Comparison of ENCODE assay signal across 10 cellular contexts in the genomic region with DNA sequence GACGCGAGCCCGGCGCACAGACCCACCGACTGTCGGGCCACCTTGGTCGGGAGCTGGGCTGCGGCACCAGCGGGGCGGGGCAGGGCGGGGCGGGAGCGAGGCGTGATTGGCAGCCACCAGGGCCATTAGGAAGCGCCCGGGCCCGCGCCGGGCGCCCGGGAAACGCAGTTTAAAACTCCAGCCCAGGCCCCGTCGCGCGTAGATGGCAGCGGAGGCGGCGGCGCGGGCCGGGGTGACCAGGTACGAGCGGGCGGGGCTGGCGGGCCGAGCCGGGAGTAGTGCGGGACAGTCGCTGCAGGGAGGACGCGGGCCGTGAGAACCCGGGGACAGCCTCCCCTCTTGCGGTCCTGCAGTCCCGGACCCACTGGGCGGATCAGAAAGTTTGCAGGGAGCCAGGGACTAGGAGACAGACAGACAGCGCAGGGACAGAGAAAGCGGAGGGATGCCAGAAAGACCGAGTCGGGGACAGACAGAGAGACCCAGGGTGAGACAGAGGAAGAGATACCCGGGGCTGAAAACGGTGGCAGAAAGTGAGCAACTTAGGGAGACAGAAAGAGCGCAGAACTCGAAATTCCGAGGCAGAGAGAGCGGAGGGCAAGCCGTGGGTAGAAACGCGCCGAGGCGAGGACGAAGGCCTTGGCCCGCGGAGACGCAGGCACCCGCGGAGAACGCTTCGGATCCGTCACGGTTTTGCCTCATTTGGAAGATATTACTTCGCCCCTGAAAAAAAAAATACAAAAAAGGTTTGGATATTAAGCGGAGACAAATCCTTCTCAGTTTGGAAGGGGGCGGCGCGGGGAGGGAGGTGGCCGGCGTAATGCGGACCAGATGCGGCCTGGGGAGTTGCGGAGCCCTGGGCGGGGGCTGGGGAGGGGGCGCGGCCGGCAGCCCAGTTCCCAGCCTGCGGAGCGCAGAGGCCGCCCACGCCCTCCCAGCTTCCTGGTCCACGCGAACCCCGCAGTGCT. TPM values are rescaled to one million over a fixed set of nuclear protein-coding genes. Genes with fewer than 3 reads are reported as not detected.
DNase-seq lines count a peak whose midpoint lies in the region; ATAC-seq, FAIRE-seq and TF ChIP-seq lines count a peak whose summit lies in the region.
"Had no signal": no experiment of that assay in that cellular context is flagged by ENCODE, and none has a peak within 500 bp of the region (broad histone marks: within the 10 kb centered on the region; RNA-seq: fewer than 3 reads in every experiment).

A gene (plus strand): TSS at position 199 of the 965 bp plus-strand sequence. CDS start 17,175 bp downstream, outside the sequence.

- peak within 1 kb of the TSS; percentile 89 for H3K4me3 Mint-ChIP-seq in WTC11
- peak within 1 kb of the TSS; percentile 67 for H3K4me3 Mint-ChIP-seq in osteocyte (ENCODE audit: unreplicated experiment)

- no peak for TF ChIP-seq CTCF in WTC11 (IDR thresholded peaks at IDR 0.05)
- no peak for TF ChIP-seq CTCF in fibroblast of lung (conservative IDR thresholded peaks at IDR 0.05 in 1 of 2, IDR thresholded peaks at IDR 0.05 in 1 of 2; ENCODE audit: low read depth in 1 of 2, low read length in 2 of 2)
- TF ChIP-seq CTCF in osteocyte (IDR thresholded peaks at IDR 0.05) = no peak

- ATAC-seq in WTC11 (peak; percentile 62), GM21381 (IDR thresholded peaks at IDR 0.05; ENCODE audit: unreplicated experiment) (no peak)

- no peaks in the 10 kb centered on the region for H3K79me2 ChIP-seq in fibroblast of lung (ENCODE audit: control insufficient read depth, insufficient read depth, low read length)

- H3K9me3 Mint-ChIP-seq in WTC11 = no peaks in the 10 kb centered on the region
- H3K9me3 Mint-ChIP-seq in osteocyte (ENCODE audit: unreplicated experiment) = no peaks in the 10 kb centered on the region

- H3K36me3 Mint-ChIP-seq in WTC11 = peaks cover 2% of the 10 kb centered on the region; the same call in 1 of the 2 replicates
- H3K36me3 Mint-ChIP-seq in osteocyte (ENCODE audit: unreplicated experiment) = no peaks in the 10 kb centered on the region

- no peak within 1 kb of the TSS for H3K27ac ChIP-seq in fibroblast of lung (ENCODE audit: insufficient read depth, low read length)

- H2AFZ ChIP-seq in fibroblast of lung (ENCODE audit: low read length) = no peak within 1 kb of the TSS

- CTCF ChIA-PET in WTC11 (lab: Charles Lee) = interaction anchor here (0.6 to 6.6 kb wide), 10 partner anchors 10 to 224 kb away, joined by 3 to 201 read pairs (median 8); a partner anchor contains a TSS

- H3K27me3 Mint-ChIP-seq in WTC11 (ENCODE audit: low read depth) = peaks cover 99% of the 10 kb centered on the region
- H3K27me3 Mint-ChIP-seq in osteocyte (ENCODE audit: unreplicated experiment) = peaks cover 87% of the 10 kb centered on the region

- H4K20me1 ChIP-seq in fibroblast of lung (ENCODE audit: control insufficient read depth, extremely low read depth, insufficient read depth, low read length) = peaks cover 2% of the 10 kb centered on the region

- H3K9me3 ChIP-seq in fibroblast of lung (ENCODE audit: control insufficient read depth, insufficient read depth, low read depth, low read length) = no peaks in the 10 kb centered on the region

- H3K4me1 ChIP-seq in fibroblast of lung (ENCODE audit: control insufficient read depth, extremely low read depth, insufficient read depth, low read length) = no peaks in the 10 kb centered on the region

- H3K4me2 ChIP-seq in fibroblast of lung (ENCODE audit: extremely low read depth, insufficient read depth, low read length) = peak within 1 kb of the TSS; percentile 32

- peaks cover 59% of the 10 kb centered on the region for H3K4me1 Mint-ChIP-seq in WTC11
- H3K4me1 Mint-ChIP-seq in osteocyte (ENCODE audit: unreplicated experiment) = peaks cover 14% of the 10 kb centered on the region

- DNase-seq in DMS153 treated with DMSO at 0.1 percent for 48 hours (lab: John Stamatoyannopoulos, UW; ENCODE audit: unreplicated experiment) (peak; percentile 48), HuH-7 (ENCODE audit: low spot score) (peak; percentile 97), WTC11 (ENCODE audit: low spot score) (peak; percentile 82), fibroblast of lung (ENCODE audit: low read depth in 2 of 2) (no peak), osteocyte (ENCODE audit: extremely low spot score, unreplicated experiment) (no peak), urothelium cell line (ENCODE audit: low spot score) (no peak)
- DNase-seq in NK-92 treated with Interleukin-12 subunit alpha and Interleukin-12 subunit beta, amount 100 ng/mL, for 24 hours (lab: John Stamatoyannopoulos, UW) = no peak

- no peaks in the 10 kb centered on the region for H3K36me3 ChIP-seq in fibroblast of lung (ENCODE audit: control insufficient read depth, insufficient read depth, low read length)

- H3K27ac Mint-ChIP-seq in WTC11 (no peak within 1 kb of the TSS), osteocyte (ENCODE audit: unreplicated experiment) (no peak within 1 kb of the TSS)

- no peak for FAIRE-seq in urothelium cell line (lab: Jason Lieb, UNC)

- peak within 1 kb of the TSS in 1 of 4 experiments; percentile 8 for H3K4me3 ChIP-seq in fibroblast of lung (replicated peaks in 1 of 4; ENCODE audit: control extremely low read depth in 1 of 4, insufficient read depth in 1 of 4, low read depth in 3 of 4, low read length in 4 of 4)

- H3K9ac ChIP-seq in fibroblast of lung (ENCODE audit: insufficient read depth, low read length) = no peak within 1 kb of the TSS

- H3K27me3 ChIP-seq in fibroblast of lung (ENCODE audit: control insufficient read depth, insufficient read depth, low read length) = peaks cover 70% of the 10 kb centered on the region

- POLR2A ChIA-PET in WTC11 (lab: Charles Lee) = interaction anchor here (1.1 kb wide), 1 partner anchor 37 kb away, joined by 3 read pairs; no protein-coding TSS in a partner anchor

TF ChIP-seq in WTC11, 78 proteins besides CTCF, POLR2A, EP300 and RAD21:
- TF ChIP-seq ESRRA (CRISPR knock-in tag; IDR thresholded peaks at IDR 0.05; ENCODE audit: borderline replicate concordance) (no peak), ETV6 (CRISPR knock-in tag; IDR thresholded peaks at IDR 0.05) (no peak), NFYB (CRISPR knock-in tag; conservative IDR thresholded peaks at IDR 0.05; ENCODE audit: low read depth) (peak; percentile 81)
- TF ChIP-seq, protein P1, sequence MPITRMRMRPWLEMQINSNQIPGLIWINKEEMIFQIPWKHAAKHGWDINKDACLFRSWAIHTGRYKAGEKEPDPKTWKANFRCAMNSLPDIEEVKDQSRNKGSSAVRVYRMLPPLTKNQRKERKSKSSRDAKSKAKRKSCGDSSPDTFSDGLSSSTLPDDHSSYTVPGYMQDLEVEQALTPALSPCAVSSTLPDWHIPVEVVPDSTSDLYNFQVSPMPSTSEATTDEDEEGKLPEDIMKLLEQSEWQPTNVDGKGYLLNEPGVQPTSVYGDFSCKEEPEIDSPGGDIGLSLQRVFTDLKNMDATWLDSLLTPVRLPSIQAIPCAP (CRISPR knock-in tag; IDR thresholded peaks at IDR 0.05) = no peak
- TF ChIP-seq, protein P2, sequence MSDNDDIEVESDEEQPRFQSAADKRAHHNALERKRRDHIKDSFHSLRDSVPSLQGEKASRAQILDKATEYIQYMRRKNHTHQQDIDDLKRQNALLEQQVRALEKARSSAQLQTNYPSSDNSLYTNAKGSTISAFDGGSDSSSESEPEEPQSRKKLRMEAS (CRISPR knock-in tag; IDR thresholded peaks at IDR 0.05) = 0 out of 2 replicates have a peak, but pooled peaks have one; percentile 39
- TF ChIP-seq, protein P3, sequence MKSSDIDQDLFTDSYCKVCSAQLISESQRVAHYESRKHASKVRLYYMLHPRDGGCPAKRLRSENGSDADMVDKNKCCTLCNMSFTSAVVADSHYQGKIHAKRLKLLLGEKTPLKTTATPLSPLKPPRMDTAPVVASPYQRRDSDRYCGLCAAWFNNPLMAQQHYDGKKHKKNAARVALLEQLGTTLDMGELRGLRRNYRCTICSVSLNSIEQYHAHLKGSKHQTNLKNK (CRISPR knock-in tag; IDR thresholded peaks at IDR 0.05) = no peak

RNA-seq across cellular contexts. Expression of the gene that starts here (rescaled TPM):
- total RNA-seq in WTC11 (2021) (1.7 to 3.7 TPM (median 1.8 TPM) in 3 replicates), fibroblast of lung (not detected in 2 replicates), osteocyte (not detected in 2 replicates)
- not detected in 2 replicates for polyA plus RNA-seq in fibroblast of lung
- not detected in 2 replicates for polyA plus RNA-seq in fibroblast of lung (2012)
- not detected in 2 replicates for polyA minus RNA-seq in fibroblast of lung (ENCODE audit: low replicate concordance)
- total RNA-seq: LHCN-M2, lung microvascular endothelial cell had no signal

Comparison
In these comparisons a context has a peak if more than half of its experiments do, and no peak if none do; other contexts are left out.
1. DNase-seq: peak in DMS153 treated with DMSO at 0.1 percent for 48 hours (single experiment), HuH-7 (single experiment) and WTC11 (single experiment); none in fibroblast of lung (0 of 2), osteocyte (single experiment), urothelium cell line (single experiment) and NK-92 treated with Interleukin-12 subunit alpha and Interleukin-12 subunit beta, amount 100 ng/mL, for 24 hours (single experiment).